8 cellular contexts compared by ENCODE assay signal in genomic region chr2:112940859-112941258, GRCh38. TPM values are rescaled to one million over a fixed set of nuclear protein-coding genes. Genes with fewer than 3 reads are reported as not detected.
"Had no signal": no experiment of that assay in that cellular context is flagged by ENCODE, and none has a peak within 500 bp of the region (broad histone marks: within the 10 kb centered on the region; RNA-seq: fewer than 3 reads in every experiment).

No MANE protein-coding gene starts in this region.

- FAIRE-seq: G401.6, GM12878, GM12891, GM12892, GM18507 had no signal

- DNase-seq: GDM1, GF-D8 had no signal

- H3K4me3 ChIP-seq: GM12878 had no signal

RNA-seq across cellular contexts. Expression of gene IL37, which starts 29.9 kb away (rescaled TPM):
- total RNA-seq: G401, GM12878 had no signal

RNA-seq across cellular contexts. Expression of gene IL36G, which starts 36.9 kb away (rescaled TPM):
- total RNA-seq: G401, GM12878 had no signal
